In the genomic region with DNA sequence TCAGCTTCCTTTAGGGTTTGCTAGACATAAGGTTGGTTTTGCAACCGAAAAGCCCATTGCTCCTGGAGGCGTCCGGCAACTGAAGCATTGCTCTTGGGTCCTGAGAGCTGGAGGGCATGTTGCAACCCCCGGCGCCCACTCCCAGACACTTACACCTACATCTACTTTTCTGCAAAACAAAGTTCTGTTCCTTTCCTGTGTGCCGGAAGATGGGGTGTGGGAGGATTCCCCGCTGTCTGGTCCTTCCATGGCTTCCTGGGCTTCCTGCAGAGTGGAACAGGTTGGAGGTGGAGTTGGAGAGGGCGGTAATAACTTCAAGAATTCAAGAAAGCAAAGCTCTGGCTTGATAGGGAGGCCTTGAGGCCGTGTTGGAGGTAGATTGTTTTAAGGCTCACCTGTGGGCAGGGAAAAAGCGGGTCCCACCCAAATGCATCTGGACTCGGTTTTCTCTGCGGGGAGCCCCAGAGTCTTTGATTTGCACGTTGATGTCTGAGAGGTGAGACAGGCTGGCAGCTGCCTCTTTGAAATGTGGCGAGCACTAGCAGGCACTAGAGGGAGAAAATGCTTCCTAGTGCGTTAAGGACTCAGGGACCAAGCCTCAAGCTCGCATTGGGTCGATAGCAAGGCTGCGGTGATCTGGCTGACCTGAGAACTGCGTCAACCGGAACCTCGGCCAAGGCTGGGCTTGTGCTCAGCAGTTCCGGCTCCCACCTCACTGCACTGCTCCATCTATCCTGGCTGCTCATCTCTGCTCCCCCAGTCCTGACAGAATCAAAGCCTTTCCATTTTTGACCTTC, we compare ENCODE assay signal across 1 cellular context.
TF ChIP-seq lines count a peak whose summit lies in the region.

No MANE protein-coding gene starts in this region.

TF ChIP-seq in H1, 55 proteins besides CTCF, POLR2A, EP300 and RAD21:
- TF ChIP-seq, protein P1, sequence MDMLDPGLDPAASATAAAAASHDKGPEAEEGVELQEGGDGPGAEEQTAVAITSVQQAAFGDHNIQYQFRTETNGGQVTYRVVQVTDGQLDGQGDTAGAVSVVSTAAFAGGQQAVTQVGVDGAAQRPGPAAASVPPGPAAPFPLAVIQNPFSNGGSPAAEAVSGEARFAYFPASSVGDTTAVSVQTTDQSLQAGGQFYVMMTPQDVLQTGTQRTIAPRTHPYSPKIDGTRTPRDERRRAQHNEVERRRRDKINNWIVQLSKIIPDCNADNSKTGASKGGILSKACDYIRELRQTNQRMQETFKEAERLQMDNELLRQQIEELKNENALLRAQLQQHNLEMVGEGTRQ (IDR thresholded peaks at IDR 0.05; ENCODE audit: low read length), result no peak
- no peak for TF ChIP-seq MAFK (IDR thresholded peaks at IDR 0.05; ENCODE audit: low read depth, low read length)
- peak; percentile 68 for TF ChIP-seq SUZ12 (IDR thresholded peaks at IDR 0.05; ENCODE audit: low read length)
- no peak for TF ChIP-seq RXRA (IDR thresholded peaks at IDR 0.05; ENCODE audit: insufficient read depth, low read depth, low read length)
- no peak for TF ChIP-seq POU5F1 (IDR thresholded peaks at IDR 0.05; ENCODE audit: low read depth, low read length)
- peak; percentile 74 for TF ChIP-seq EZH2 (IDR thresholded peaks at IDR 0.05; ENCODE audit: low read depth, low read length, severe bottlenecking)
- TF ChIP-seq, protein P2, sequence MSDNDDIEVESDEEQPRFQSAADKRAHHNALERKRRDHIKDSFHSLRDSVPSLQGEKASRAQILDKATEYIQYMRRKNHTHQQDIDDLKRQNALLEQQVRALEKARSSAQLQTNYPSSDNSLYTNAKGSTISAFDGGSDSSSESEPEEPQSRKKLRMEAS (IDR thresholded peaks at IDR 0.05), result no peak
- TF ChIP-seq SAP30 (IDR thresholded peaks at IDR 0.05; ENCODE audit: insufficient read depth, insufficient replicate concordance, low read length), result no peak
